8 cellular contexts compared by ENCODE assay signal in the genomic region with DNA sequence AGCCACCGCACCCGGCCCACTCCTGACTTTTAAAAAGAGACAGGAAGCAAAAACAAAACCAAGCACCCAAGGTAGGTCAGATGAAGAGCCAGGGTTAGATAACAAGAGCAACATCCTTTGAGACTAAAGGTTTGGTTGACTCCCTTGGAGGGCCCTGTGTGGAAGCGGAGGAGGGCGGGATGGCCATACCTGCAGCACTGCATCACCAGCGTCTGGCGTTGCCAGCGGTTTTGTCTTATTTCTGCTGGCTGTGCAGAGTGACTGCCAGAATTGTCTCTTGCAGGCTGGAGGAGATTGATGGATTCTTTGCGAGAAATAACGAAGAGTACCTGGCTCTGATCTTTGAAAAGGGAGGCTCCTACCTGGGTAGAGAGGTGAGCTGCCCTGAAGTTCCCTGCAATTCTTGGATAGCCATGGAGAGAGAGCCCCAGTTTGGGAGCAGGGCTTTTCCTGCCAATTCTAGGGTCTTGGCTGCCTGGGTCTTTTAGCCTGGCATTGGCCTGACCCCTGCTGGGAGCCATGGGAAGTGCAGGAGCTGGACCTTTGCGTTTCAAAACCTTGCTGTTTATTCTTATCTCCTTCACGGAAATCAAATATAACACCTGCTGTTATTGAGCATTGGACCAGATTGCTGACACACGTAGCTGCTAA. TPM values are rescaled to one million over a fixed set of nuclear protein-coding genes. Genes with fewer than 3 reads are reported as not detected.
DNase-seq lines count a peak whose midpoint lies in the region; ATAC-seq and TF ChIP-seq lines count a peak whose summit lies in the region.

No MANE protein-coding gene starts in this region.

- intact Hi-C loops in psoas muscle (cut with DNase I) = loop anchor here (5.0 to 10.0 kb wide), 5 partner anchors 56 to 474 kb away; a partner anchor contains a TSS

- POLR2A ChIA-PET in RWPE1 (lab: Yijun Ruan, JAX; ENCODE audit: low non-redundant PET) = no interaction called here

- CTCF ChIA-PET in RWPE1 (lab: Yijun Ruan, JAX) = interaction anchor here (0.5 to 1.5 kb wide), 12 partner anchors 8 to 469 kb away, joined by 3 to 9 read pairs (median 4); no protein-coding TSS in a partner anchor

- H3K27ac ChIP-seq in RWPE1 (no peak overlapping the region), psoas muscle (no peak overlapping the region)

- H3K4me3 ChIP-seq in psoas muscle = no peak overlapping the region

- ATAC-seq in HG03432 (IDR thresholded peaks at IDR 0.05; ENCODE audit: unreplicated experiment) (peak; percentile 61), psoas muscle (peak; percentile 52 to 70 (median 66))

- H3K27me3 ChIP-seq in psoas muscle (ENCODE audit: insufficient read depth in 3 of 3, low read length in 2 of 3) = no peaks in the 10 kb centered on the region

- peak; percentile 52 for DNase-seq in EL
- DNase-seq in RWPE1 (ENCODE audit: low spot score) = peak; percentile 59
- peak; percentile 68 for DNase-seq in activated naive CD4-positive, alpha-beta T cell treated with Interleukin-2 at 50 U/mL for 16 hours
- peak; percentile 62 for DNase-seq in glomerular visceral epithelial cell (ENCODE audit: extremely low spot score)
- DNase-seq in psoas muscle = peak; percentile 60 to 75
- DNase-seq in cerebellar nuclear complex (lab: John Stamatoyannopoulos, UW) = no peak
- DNase-seq in putamen (ENCODE audit: low spot score) = no peak

- peaks cover 0 to 35% of the 10 kb centered on the region in 2 donors for H3K36me3 ChIP-seq in psoas muscle (ENCODE audit: insufficient read depth in 1 of 2, low read depth in 1 of 2)

- peaks cover 10% of the 10 kb centered on the region for H3K4me1 ChIP-seq in psoas muscle

- 62 to 66% (median 65%) methylated on average over 12 of the region's 12 CpGs for WGBS in psoas muscle, 3 donors

- H3K9me3 ChIP-seq in psoas muscle = no peaks in the 10 kb centered on the region

- peak; percentile 94 for TF ChIP-seq CTCF in RWPE1 (conservative IDR thresholded peaks at IDR 0.05; ENCODE audit: low read depth)
- TF ChIP-seq CTCF in psoas muscle (IDR thresholded peaks at IDR 0.05) = peak; percentile 98

RNA-seq across cellular contexts. Expression of a gene that starts 24.0 kb away (rescaled TPM):
- total RNA-seq in psoas muscle = 100 to 1,000 TPM in 1 of 4 donors, 10 to 100 TPM in 3; 30.2 to 159 (median 70.6) TPM
- polyA plus RNA-seq in psoas muscle = 10 to 100 TPM; 21.5 to 53.8 (median 32.3) TPM

RNA-seq across cellular contexts. Expression of a gene that starts 51.4 kb away (rescaled TPM):
- not detected for total RNA-seq in psoas muscle
- polyA plus RNA-seq in psoas muscle = under 1 TPM in 2 of 3 donors, not detected in 1; 0.01 to 0.04 TPM

Comparison
In these comparisons a context has a peak if more than half of its experiments do, and no peak if none do; other contexts are left out.
1. DNase-seq: peak in EL (single experiment), RWPE1 (single experiment), activated naive CD4-positive, alpha-beta T cell treated with Interleukin-2 at 50 U/mL for 16 hours (single experiment), glomerular visceral epithelial cell (single experiment) and psoas muscle (2 of 2); none in cerebellar nuclear complex (0 of 2) and putamen (single experiment).